In genomic region chr12:42094277-42094676, GRCh38 we compare ENCODE assay signal across 1 cellular context.
TF ChIP-seq lines count a peak whose summit lies in the region.

No MANE protein-coding gene starts in this region.

TF ChIP-seq in HEK293, 187 proteins besides CTCF, POLR2A, EP300 and RAD21 (continued from another document and continues in another):
- TF ChIP-seq PRDM4 (tag by site-specific recombination; IDR thresholded peaks at IDR 0.05) (no peak), ATF2 (tag by site-specific recombination; IDR thresholded peaks at IDR 0.05; ENCODE audit: low read depth) (0 out of 2 replicates have a peak, but pooled peaks have one; percentile 18), ZNF692 (tag by site-specific recombination; IDR thresholded peaks at IDR 0.05) (no peak), ZNF404 (tag by site-specific recombination; IDR thresholded peaks at IDR 0.05) (no peak), ZBTB1 (tag by site-specific recombination; IDR thresholded peaks at IDR 0.05) (no peak), ZNF555 (tag by site-specific recombination; conservative IDR thresholded peaks at IDR 0.05) (no peak), ZNF664 (tag by site-specific recombination; IDR thresholded peaks at IDR 0.05) (no peak), ZNF362 (tag by site-specific recombination; IDR thresholded peaks at IDR 0.05) (peak; percentile 97), SETDB1 (IDR thresholded peaks at IDR 0.05; ENCODE audit: insufficient read length, low read length) (peak; percentile 68), ZNF704 (tag by site-specific recombination; IDR thresholded peaks at IDR 0.05) (no peak), ZNF18 (tag by site-specific recombination; IDR thresholded peaks at IDR 0.05) (no peak), HIC1 (tag by site-specific recombination; IDR thresholded peaks at IDR 0.05) (peak; percentile 89), GFI1B (tag by site-specific recombination; IDR thresholded peaks at IDR 0.05) (peak; percentile 94), ZNF501 (tag by site-specific recombination; IDR thresholded peaks at IDR 0.05) (no peak; the same call in 1 of the 2 replicates), ZNF121 (tag by site-specific recombination; IDR thresholded peaks at IDR 0.05) (no peak), ZFP69B (tag by site-specific recombination; IDR thresholded peaks at IDR 0.05) (no peak), KLF17 (tag by site-specific recombination; IDR thresholded peaks at IDR 0.05) (0 out of 2 replicates have a peak, but pooled peaks have one; percentile 24), ZNF169 (tag by site-specific recombination; IDR thresholded peaks at IDR 0.05) (no peak), ZEB2 (tag by site-specific recombination; IDR thresholded peaks at IDR 0.05) (peak; percentile 80), ZNF624 (tag by site-specific recombination; IDR thresholded peaks at IDR 0.05) (no peak), ZBTB10 (tag by site-specific recombination; IDR thresholded peaks at IDR 0.05) (no peak), ZNF843 (tag by site-specific recombination; IDR thresholded peaks at IDR 0.05) (peak; percentile 22), BCL6B (tag by site-specific recombination; IDR thresholded peaks at IDR 0.05) (no peak), ZNF423 (tag by site-specific recombination; IDR thresholded peaks at IDR 0.05) (no peak), ZNF521 (tag by site-specific recombination; IDR thresholded peaks at IDR 0.05) (no peak), YY2 (tag by site-specific recombination; IDR thresholded peaks at IDR 0.05) (no peak), ZNF571 (tag by site-specific recombination; IDR thresholded peaks at IDR 0.05) (no peak), ZNF350 (tag by site-specific recombination; IDR thresholded peaks at IDR 0.05) (no peak), ZBTB17 (tag by site-specific recombination; IDR thresholded peaks at IDR 0.05) (peak; percentile 93), ZSCAN23 (tag by site-specific recombination; IDR thresholded peaks at IDR 0.05) (no peak), MZF1 (tag by site-specific recombination; IDR thresholded peaks at IDR 0.05; ENCODE audit: borderline replicate concordance) (peak; percentile 85), ZFP37 (tag by site-specific recombination; IDR thresholded peaks at IDR 0.05) (peak; percentile 44; the same call in 1 of the 2 replicates), HOXC10 (CRISPR knock-in tag; IDR thresholded peaks at IDR 0.05) (no peak), RBAK (tag by site-specific recombination; IDR thresholded peaks at IDR 0.05) (peak; percentile 12; the same call in 1 of the 2 replicates), ZNF366 (tag by site-specific recombination; conservative IDR thresholded peaks at IDR 0.05) (peak; percentile 48), ZNF549 (tag by site-specific recombination; IDR thresholded peaks at IDR 0.05) (no peak), ZNF529 (tag by site-specific recombination; IDR thresholded peaks at IDR 0.05; ENCODE audit: insufficient replicate concordance) (no peak), ZBTB44 (tag by site-specific recombination; IDR thresholded peaks at IDR 0.05) (no peak), ZNF621 (tag by site-specific recombination; IDR thresholded peaks at IDR 0.05) (no peak), SP7 (tag by site-specific recombination; IDR thresholded peaks at IDR 0.05) (peak; percentile 85), ZNF600 (tag by site-specific recombination; IDR thresholded peaks at IDR 0.05) (peak; percentile 97), ZNF660 (tag by site-specific recombination; IDR thresholded peaks at IDR 0.05) (no peak), ZNF629 (tag by site-specific recombination; IDR thresholded peaks at IDR 0.05) (peak; percentile 66; the same call in 1 of the 2 replicates), ZXDB (tag by site-specific recombination; IDR thresholded peaks at IDR 0.05) (peak; percentile 61; the same call in 1 of the 2 replicates), SP3 (tag by site-specific recombination; IDR thresholded peaks at IDR 0.05) (peak; percentile 12; the same call in 1 of the 2 replicates), TRIM28 (IDR thresholded peaks at IDR 0.05; ENCODE audit: borderline replicate concordance, low read length) (peak; percentile 33; the same call in 1 of the 2 replicates), ZNF239 (tag by site-specific recombination; IDR thresholded peaks at IDR 0.05) (no peak), ZNF223 (tag by site-specific recombination; IDR thresholded peaks at IDR 0.05) (no peak)
